18 cellular contexts compared by ENCODE assay signal in the genomic region with DNA sequence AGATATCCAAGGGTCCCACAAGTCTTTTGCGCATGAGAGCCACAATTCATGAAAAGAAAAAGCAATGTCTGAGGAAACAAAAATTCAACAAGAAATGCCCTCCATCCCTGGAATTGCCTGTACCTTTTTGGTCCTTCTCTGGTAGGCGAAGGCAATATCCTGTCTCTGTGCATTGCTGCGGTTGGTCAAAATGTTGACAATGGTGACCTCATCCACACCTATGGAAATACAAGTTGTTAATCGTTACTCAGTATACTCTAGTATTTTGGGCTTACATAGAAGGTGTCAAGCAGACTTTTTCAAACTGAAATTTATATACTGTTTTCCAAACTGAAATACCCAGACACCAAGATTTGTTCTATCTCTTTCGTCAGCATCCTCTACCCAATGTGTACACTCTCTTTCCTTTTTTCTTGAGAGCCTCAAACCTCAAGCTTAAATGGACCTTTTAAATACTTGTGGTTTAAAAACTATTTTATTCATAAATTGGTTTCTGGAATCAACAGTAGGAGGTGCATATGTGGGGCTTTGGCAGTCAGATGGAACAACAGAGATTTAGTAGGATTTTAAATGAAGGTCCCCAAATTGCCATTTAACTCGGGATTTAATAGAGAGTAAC. TPM values are rescaled to one million over a fixed set of nuclear protein-coding genes. Genes with fewer than 3 reads are reported as not detected.
DNase-seq lines count a peak whose midpoint lies in the region; ATAC-seq and TF ChIP-seq lines count a peak whose summit lies in the region.
"Had no signal": no experiment of that assay in that cellular context is flagged by ENCODE, and none has a peak within 500 bp of the region (broad histone marks: within the 10 kb centered on the region; RNA-seq: fewer than 3 reads in every experiment).

No MANE protein-coding gene starts in this region.

- POLR2A ChIA-PET in CD4-positive, alpha-beta T cell (lab: Charles Lee), result interaction anchor here (0.7 kb wide), 1 partner anchor 34 kb away, joined by 3 read pairs; no protein-coding TSS in a partner anchor

- no peaks in the 10 kb centered on the region for H3K9me3 ChIP-seq in CD4-positive, alpha-beta T cell (ENCODE audit: control insufficient read depth, low read length)
- no peaks in the 10 kb centered on the region for H3K9me3 ChIP-seq in skeletal muscle satellite cell (replicated peaks; ENCODE audit: low read length)
- H3K9me3 ChIP-seq: pancreas, testis had no signal

- H3K27ac Mint-ChIP-seq in CD4-positive, alpha-beta T cell, result peak overlapping the region; percentile 61
- peak overlapping the region; percentile 94 for H3K27ac Mint-ChIP-seq in HFFc6
- H3K27ac Mint-ChIP-seq in central memory CD8-positive, alpha-beta T cell (ENCODE audit: low read depth), result peak overlapping the region; percentile 29
- H3K27ac Mint-ChIP-seq: dendritic cell treated with granulocyte-macrophage colony-stimulating factor and Interleukin-4, amounts not matched to agents 40 ng/mL and 50 ng/mL, for 4 days had no signal

- peaks cover 57% of the 10 kb centered on the region for H3K36me3 Mint-ChIP-seq in CD4-positive, alpha-beta T cell (ENCODE audit: low read depth)
- H3K36me3 Mint-ChIP-seq in HFFc6 (ENCODE audit: low read depth), result peaks cover 64% of the 10 kb centered on the region
- peaks cover 54% of the 10 kb centered on the region for H3K36me3 Mint-ChIP-seq in central memory CD8-positive, alpha-beta T cell (ENCODE audit: insufficient read depth)

- no peak for TF ChIP-seq CTCF in CD4-positive, alpha-beta T cell (IDR thresholded peaks at IDR 0.05)
- peak; percentile 18; the same call in 1 of the 2 replicates for TF ChIP-seq CTCF in HFFc6 (IDR thresholded peaks at IDR 0.05)

- peak overlapping the region; percentile 18 for H3K9ac ChIP-seq in skeletal muscle satellite cell (ENCODE audit: low read depth, low read length)

- peaks cover 74% of the 10 kb centered on the region for H3K36me3 ChIP-seq in skeletal muscle satellite cell (ENCODE audit: insufficient read depth, low read length)

- peak overlapping the region; percentile 3 for H3K4me2 ChIP-seq in skeletal muscle satellite cell (ENCODE audit: low read length)

- no peak for DNase-seq in CD4-positive, alpha-beta T cell
- DNase-seq in HFFc6 (no peak), NCI-H748 (lab: John Stamatoyannopoulos, UW; ENCODE audit: unreplicated experiment) (no peak), GM19240 (ENCODE audit: insufficient read length, low spot score) (no peak)
- DNase-seq in central memory CD8-positive, alpha-beta T cell (ENCODE audit: low spot score in 2 of 2), result no peak
- DNase-seq: activated CD4-positive, CD25-positive, alpha-beta regulatory T cell treated with anti-CD3 and anti-CD28 coated beads, Interleukin-2, amount 50 U/mL, for 72 hours; activated gamma-delta T cell treated with Interleukin-2 at 50 U/mL for 16 hours; EL; NCI-H146; pancreas; SIG-M5; stimulated activated CD4-positive, alpha-beta T cell treated with anti-CD3 and anti-CD28 coated beads, Interleukin-4, amount 100 ng/mL, for 1 hour; T-helper 9 cell; testis had no signal

- H3K4me3 ChIP-seq in skeletal muscle satellite cell (ENCODE audit: low read length), result no peak overlapping the region
- H3K4me3 ChIP-seq: pancreas, testis had no signal

- no peak overlapping the region for H3K4me3 Mint-ChIP-seq in CD4-positive, alpha-beta T cell
- H3K4me3 Mint-ChIP-seq in HFFc6, result peak overlapping the region; percentile 62
- no peak overlapping the region for H3K4me3 Mint-ChIP-seq in central memory CD8-positive, alpha-beta T cell
- H3K4me3 Mint-ChIP-seq: dendritic cell treated with granulocyte-macrophage colony-stimulating factor and Interleukin-4, amounts not matched to agents 40 ng/mL and 50 ng/mL, for 4 days had no signal

- no peaks in the 10 kb centered on the region for H3K27me3 Mint-ChIP-seq in CD4-positive, alpha-beta T cell
- peaks cover 41% of the 10 kb centered on the region for H3K27me3 Mint-ChIP-seq in HFFc6 (ENCODE audit: insufficient read depth)
- H3K27me3 Mint-ChIP-seq in central memory CD8-positive, alpha-beta T cell, result no peaks in the 10 kb centered on the region
- H3K27me3 Mint-ChIP-seq: dendritic cell treated with granulocyte-macrophage colony-stimulating factor and Interleukin-4, amounts not matched to agents 40 ng/mL and 50 ng/mL, for 4 days had no signal

- intact Hi-C loops in CD4-positive, alpha-beta T cell (cut with DNase I, micrococcal nuclease), result loop anchor here in 1 of 2 experiments (5.0 kb wide), 3 partner anchors 148 to 553 kb away; no protein-coding TSS in a partner anchor

- no peak overlapping the region for H3K27ac ChIP-seq in CD4-positive, alpha-beta T cell (ENCODE audit: low read depth, low read length)
- H3K27ac ChIP-seq: C4-2B, pancreas had no signal

- no peak for ATAC-seq in CD4-positive, alpha-beta T cell (ENCODE audit: poor library complexity)
- no peak for ATAC-seq in central memory CD8-positive, alpha-beta T cell (replicated peaks; ENCODE audit: extremely low read depth, poor library complexity, severe bottlenecking)
- ATAC-seq in HG03175 (IDR thresholded peaks at IDR 0.05; ENCODE audit: unreplicated experiment), result no peak
- ATAC-seq: pancreas had no signal

- peaks cover 19% of the 10 kb centered on the region for H3K4me1 Mint-ChIP-seq in CD4-positive, alpha-beta T cell (ENCODE audit: low read depth)
- peaks cover 73% of the 10 kb centered on the region for H3K4me1 Mint-ChIP-seq in HFFc6 (ENCODE audit: low read depth)
- H3K4me1 Mint-ChIP-seq in central memory CD8-positive, alpha-beta T cell, result peaks cover 33% of the 10 kb centered on the region

- CTCF ChIA-PET in CD4-positive, alpha-beta T cell (lab: Charles Lee), result interaction anchor here (0.6 to 1.9 kb wide), 2 partner anchors 48 to 613 kb away, joined by 3 to 5 read pairs; no protein-coding TSS in a partner anchor

- no peaks in the 10 kb centered on the region for H3K9me3 Mint-ChIP-seq in CD4-positive, alpha-beta T cell
- peaks cover 17% of the 10 kb centered on the region for H3K9me3 Mint-ChIP-seq in HFFc6
- H3K9me3 Mint-ChIP-seq in central memory CD8-positive, alpha-beta T cell, result no peaks in the 10 kb centered on the region
- H3K9me3 Mint-ChIP-seq: dendritic cell treated with granulocyte-macrophage colony-stimulating factor and Interleukin-4, amounts not matched to agents 40 ng/mL and 50 ng/mL, for 4 days had no signal

- H3K4me1 ChIP-seq in skeletal muscle satellite cell (ENCODE audit: control insufficient read depth, insufficient read depth, low read length), result peaks cover 63% of the 10 kb centered on the region
- H3K4me1 ChIP-seq: pancreas had no signal

- no peaks in the 10 kb centered on the region for H3K27me3 ChIP-seq in CD4-positive, alpha-beta T cell (ENCODE audit: control insufficient read depth, insufficient read depth, low read length)
- no peaks in the 10 kb centered on the region for H3K27me3 ChIP-seq in skeletal muscle satellite cell (ENCODE audit: control insufficient read depth, insufficient read depth, low read length)
- H3K27me3 ChIP-seq: pancreas, testis had no signal

RNA-seq across cellular contexts. Expression of gene ANXA2, which starts 33.4 kb away (rescaled TPM):
- total RNA-seq in CD4-positive, alpha-beta T cell, result 10 to 100 TPM; 70.8 to 74.5 TPM
- total RNA-seq in HFFc6 (2021; fragmentation: NEBNext Ultra II Directional; extraction: Animal tissue kit (Norgen Biotek cat#: 25700)), result 1,000 to 10,000 TPM; 4,445 to 5,074 (median 4,643) TPM
- total RNA-seq in skeletal muscle satellite cell (2012; rRNA removed), result 4,583 and 5,218 TPM in 2 replicates

Comparison
In these comparisons a context has a peak if more than half of its experiments do, and no peak if none do; other contexts are left out.
1. H3K27ac Mint-ChIP-seq: peak in every context shown above with its lines; median percentile 94 in HFFc6; 61 in CD4-positive, alpha-beta T cell; 29 in central memory CD8-positive, alpha-beta T cell.
2. RNA of gene ANXA2, which starts 33.4 kb away (total RNA-seq): 4,445 to 5,074 TPM in HFFc6; 70.8 to 74.5 TPM in CD4-positive, alpha-beta T cell; every median in the first group is over 10 times any median in the second.